11 cellular contexts compared by ENCODE assay signal in the genomic region with DNA sequence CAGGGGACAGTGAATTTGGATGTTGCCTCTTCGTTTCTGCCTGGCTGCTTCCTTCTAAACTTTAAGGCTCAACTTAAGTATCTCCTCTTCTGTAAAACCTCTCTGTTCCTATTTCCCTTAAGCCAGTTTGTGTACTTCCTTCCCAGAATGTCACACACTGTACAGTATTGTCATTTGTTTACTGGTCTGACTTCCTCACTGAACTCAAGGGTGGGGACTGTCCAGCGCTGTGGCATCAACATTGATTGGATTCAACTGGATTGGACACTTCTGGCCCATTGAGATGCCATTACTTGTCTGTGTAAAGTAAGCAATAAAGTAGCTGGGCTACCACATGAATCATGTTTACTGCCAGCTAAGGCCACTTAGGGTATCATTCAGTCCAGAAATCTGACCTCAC.
"Had no signal": no experiment of that assay in that cellular context is flagged by ENCODE, and none has a peak within 500 bp of the region (broad histone marks: within the 10 kb centered on the region; RNA-seq: fewer than 3 reads in every experiment).

No MANE protein-coding gene starts in this region.

- H3K4me3 Mint-ChIP-seq: activated naive CD4-positive, alpha-beta T cell treated with anti-CD3 and anti-CD28 coated beads, Interleukin-2, amount 10 ng/mL, durations not matched to agents 7 days and 5 days; nephron progenitor cell; stimulated activated memory B cell treated with anti-CD40 and anti-IgM and Interleukin-4, amounts not matched to agents 10 μg/mL and 1 μg/mL and 100 μg/mL, for 72 hours had no signal

- H3K4me3 ChIP-seq: coronary artery, smooth muscle cell, suprapubic skin had no signal

- H3K27me3 ChIP-seq: suprapubic skin had no signal

- H3K9me3 ChIP-seq: suprapubic skin had no signal

- ATAC-seq: stimulated activated memory B cell treated with anti-CD40 and anti-IgM and Interleukin-4, amounts not matched to agents 10 μg/mL and 1 μg/mL and 100 μg/mL, for 72 hours had no signal

- H3K27me3 Mint-ChIP-seq: activated naive CD4-positive, alpha-beta T cell treated with anti-CD3 and anti-CD28 coated beads, Interleukin-2, amount 10 ng/mL, durations not matched to agents 7 days and 5 days; stimulated activated memory B cell treated with anti-CD40 and anti-IgM and Interleukin-4, amounts not matched to agents 10 μg/mL and 1 μg/mL and 100 μg/mL, for 72 hours had no signal

- H3K27ac ChIP-seq: suprapubic skin had no signal

- H3K9me3 Mint-ChIP-seq: activated naive CD4-positive, alpha-beta T cell treated with anti-CD3 and anti-CD28 coated beads, Interleukin-2, amount 10 ng/mL, durations not matched to agents 7 days and 5 days; activated T-helper 2 cell treated with anti-CD3 and anti-CD28 coated beads, Interferon-gamma antibody, Interleukin-2, Interleukin-4, amounts not matched to agents 10 μg/mL and 5 μg/mL and 100 μg/mL, durations not matched to agents 14 hours and 24 hours and 36 hours; nephron progenitor cell; stimulated activated memory B cell treated with anti-CD40 and anti-IgM and Interleukin-4, amounts not matched to agents 10 μg/mL and 1 μg/mL and 100 μg/mL, for 72 hours had no signal

- H3K36me3 Mint-ChIP-seq: activated naive CD4-positive, alpha-beta T cell treated with anti-CD3 and anti-CD28 coated beads, Interleukin-2, amount 10 ng/mL, durations not matched to agents 7 days and 5 days had no signal

- H3K36me3 ChIP-seq: suprapubic skin had no signal

- DNase-seq: activated CD4-positive, alpha-beta T cell treated with anti-CD3 and anti-CD28 coated beads, Interleukin-2, amount 50 U/mL, for 1 hour; activated naive CD4-positive, alpha-beta T cell treated with anti-CD3 and anti-CD28 coated beads, Interleukin-2, amount 10 ng/mL, durations not matched to agents 7 days and 5 days; central memory CD4-positive, alpha-beta T cell; effector CD8-positive, alpha-beta T cell; mammary epithelial cell; nephron progenitor cell had no signal

- H3K27ac Mint-ChIP-seq: activated naive CD4-positive, alpha-beta T cell treated with anti-CD3 and anti-CD28 coated beads, Interleukin-2, amount 10 ng/mL, durations not matched to agents 7 days and 5 days; activated T-helper 2 cell treated with anti-CD3 and anti-CD28 coated beads, Interferon-gamma antibody, Interleukin-2, Interleukin-4, amounts not matched to agents 10 μg/mL and 5 μg/mL and 100 μg/mL, durations not matched to agents 14 hours and 24 hours and 36 hours; nephron progenitor cell; stimulated activated memory B cell treated with anti-CD40 and anti-IgM and Interleukin-4, amounts not matched to agents 10 μg/mL and 1 μg/mL and 100 μg/mL, for 72 hours had no signal
